Comparison of ENCODE assay signal across 9 cellular contexts in genomic region chr9:118128313-118128712, GRCh38.
"Had no signal": no experiment of that assay in that cellular context is flagged by ENCODE, and none has a peak within 500 bp of the region (broad histone marks: within the 10 kb centered on the region; RNA-seq: fewer than 3 reads in every experiment).

No MANE protein-coding gene starts in this region.

- H3K27ac ChIP-seq: GM23248 had no signal

- ATAC-seq: HCT116 had no signal

- H3K27ac Mint-ChIP-seq: H9, HFFc6 had no signal

- H3K4me3 ChIP-seq: GM23248, HAP-1 had no signal

- H2AFZ ChIP-seq: GM23248 had no signal

- H3K36me3 ChIP-seq: HAP-1 had no signal

- H3K9me3 ChIP-seq: HAP-1 had no signal

- FAIRE-seq: H54 had no signal

- H3K4me1 ChIP-seq: HAP-1 had no signal

- DNase-seq: GM23248, GOT3, H7, H9, HCEC 1CT, HFFc6 had no signal

- H3K4me3 Mint-ChIP-seq: H9, HFFc6 had no signal

- H3K9ac ChIP-seq: GM23248 had no signal
